In the genomic region with DNA sequence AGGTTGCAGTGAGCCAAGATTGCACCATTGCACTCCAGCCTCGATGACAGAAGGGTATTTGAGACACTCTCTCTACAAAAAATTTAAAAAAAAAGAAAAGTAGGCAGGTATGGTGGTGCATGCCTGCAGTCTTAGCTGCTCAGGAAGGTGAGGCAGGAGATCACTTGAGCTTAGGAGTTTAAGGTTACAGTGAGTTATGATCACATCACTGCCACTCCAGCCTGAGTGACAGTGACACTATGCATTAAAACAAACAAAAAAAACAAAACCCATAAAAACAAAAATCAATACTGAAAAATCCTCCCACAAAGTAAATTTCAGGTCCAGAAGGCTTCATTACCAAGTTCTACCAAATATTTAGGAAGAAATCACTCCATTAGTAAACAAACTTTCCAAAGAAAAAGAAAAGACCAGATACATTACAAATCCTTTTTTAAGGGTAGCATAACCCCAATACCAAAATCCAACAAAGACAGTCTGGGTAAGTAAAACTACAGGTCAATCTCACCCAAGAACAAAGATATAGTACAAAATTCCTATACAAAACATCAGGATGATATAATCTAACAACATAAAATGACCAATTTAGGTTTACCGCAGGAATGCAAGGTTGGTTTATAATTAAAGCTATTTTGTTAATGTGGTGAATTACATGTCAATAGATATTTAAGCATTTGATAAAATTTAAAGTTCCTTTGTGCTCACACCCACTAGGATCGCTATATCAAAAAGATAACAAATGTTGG, we compare ENCODE assay signal across 20 cellular contexts.
"Had no signal": no experiment of that assay in that cellular context is flagged by ENCODE, and none has a peak within 500 bp of the region (broad histone marks: within the 10 kb centered on the region; RNA-seq: fewer than 3 reads in every experiment).

No MANE protein-coding gene starts in this region.

- ATAC-seq: effector memory CD8-positive, alpha-beta T cell; gastroesophageal sphincter; lower lobe of right lung; natural killer cell; right cardiac atrium had no signal

- H3K27ac Mint-ChIP-seq: immature natural killer cell, memory B cell, mesothelial cell of epicardium, natural killer cell had no signal

- H3K36me3 ChIP-seq: lower lobe of right lung, ovary had no signal

- H3K4me3 ChIP-seq: esophagus squamous epithelium, gastroesophageal sphincter, left ventricle myocardium inferior, lower lobe of right lung, ovary, tibial artery had no signal

- H3K27ac ChIP-seq: epithelial cell of prostate, gastroesophageal sphincter, left ventricle myocardium inferior, lower lobe of right lung, ovary, tibial artery had no signal

- H3K4me1 Mint-ChIP-seq: mesothelial cell of epicardium had no signal

- H3K27me3 Mint-ChIP-seq: effector memory CD8-positive, alpha-beta T cell; memory B cell; progenitor cell of endocrine pancreas had no signal

- H3K4me3 Mint-ChIP-seq: effector memory CD8-positive, alpha-beta T cell; immature natural killer cell; memory B cell; mesothelial cell of epicardium; natural killer cell; neural crest cell had no signal

- H3K4me1 ChIP-seq: lower lobe of right lung had no signal

- DNase-seq: effector memory CD8-positive, alpha-beta T cell; esophagus squamous epithelium; foreskin fibroblast; glutamatergic neuron; immature natural killer cell; left ventricle myocardium inferior; lower lobe of right lung; natural killer cell; ovary; right cardiac atrium; small intestine; stimulated activated CD4-positive, alpha-beta T cell treated with anti-CD3 and anti-CD28 coated beads, Interleukin-12 subunit alpha, Interleukin-12 subunit beta, amount 100 ng/mL, for 4 hours; stimulated activated naive CD4-positive, alpha-beta T cell treated with Interleukin-2 at 50 U/mL for 16 hours; tibial artery had no signal

- H3K27me3 ChIP-seq: esophagus squamous epithelium, gastroesophageal sphincter, ovary, tibial artery had no signal

- H3K9me3 ChIP-seq: ovary had no signal
